11 cellular contexts compared by ENCODE assay signal in the genomic region with DNA sequence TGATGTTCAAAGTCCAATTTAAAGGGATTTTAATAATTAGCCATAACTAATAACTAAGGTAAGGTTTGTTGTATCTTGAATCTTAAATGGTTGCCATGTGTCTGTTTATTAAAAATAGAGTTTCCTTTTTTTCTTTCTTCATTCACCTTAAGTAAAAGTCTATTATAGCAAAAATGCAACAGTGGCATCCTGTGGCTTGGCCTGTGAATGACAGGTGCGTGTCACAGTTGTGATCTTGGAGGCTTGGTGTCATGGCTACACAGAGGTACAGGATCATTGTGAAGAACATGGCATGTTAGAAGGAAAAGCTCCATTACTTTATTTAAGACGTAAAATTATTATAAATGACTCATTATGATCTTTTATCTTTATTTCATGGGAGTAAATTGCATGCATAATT.
DNase-seq lines count a peak whose midpoint lies in the region; ATAC-seq and TF ChIP-seq lines count a peak whose summit lies in the region.
"Had no signal": no experiment of that assay in that cellular context is flagged by ENCODE, and none has a peak within 500 bp of the region (broad histone marks: within the 10 kb centered on the region; RNA-seq: fewer than 3 reads in every experiment).

No MANE protein-coding gene starts in this region.

- H3K79me2 ChIP-seq in SK-N-SH (ENCODE audit: insufficient read depth) = no peaks in the 10 kb centered on the region

- no peak overlapping the region for H3K4me3 Mint-ChIP-seq in memory B cell
- H3K4me3 Mint-ChIP-seq: activated T-helper 1 cell treated with anti-CD3 and anti-CD28 coated beads, Interleukin-12 subunit alpha, Interleukin-12 subunit beta, Interleukin-2, Interleukin-4 antibody, amounts not matched to agents 30 ng/mL and 10 ng/mL and 1 ng/mL, durations not matched to agents 14 hours and 24 hours and 36 hours had no signal

- CTCF ChIA-PET in SK-N-SH (lab: Yijun Ruan, JAX) = no interaction called here

- no peak for TF ChIP-seq EP300 in SK-N-SH (IDR thresholded peaks at IDR 0.05; ENCODE audit: borderline replicate concordance in 1 of 2, low read depth in 1 of 2, low read length in 1 of 2)

- ATAC-seq in SK-N-SH treated with all-trans-retinoic acid at 6 μM for 48 hours (no peak), GM21619 (IDR thresholded peaks at IDR 0.05; ENCODE audit: unreplicated experiment) (peak; percentile 39), memory B cell (ENCODE audit: low read depth) (peak; percentile 64), GM21515 (IDR thresholded peaks at IDR 0.05; ENCODE audit: unreplicated experiment) (no peak)

- POLR2A ChIA-PET in SK-N-SH (lab: Yijun Ruan, JAX) = no interaction called here

- peak; percentile 36 for TF ChIP-seq RAD21 in SK-N-SH (IDR thresholded peaks at IDR 0.05; ENCODE audit: low read length)

- no peak overlapping the region for H3K4me3 ChIP-seq in SK-N-SH (ENCODE audit: low read depth in 2 of 2, low read length in 1 of 2)
- H3K4me3 ChIP-seq: HAP-1 had no signal

- H3K27me3 Mint-ChIP-seq in memory B cell = peaks cover 10% of the 10 kb centered on the region

- TF ChIP-seq CTCF in SK-N-SH (IDR thresholded peaks at IDR 0.05) = no peak

- H4K20me1 ChIP-seq in SK-N-SH (ENCODE audit: insufficient read depth) = no peaks in the 10 kb centered on the region

- H3K27ac Mint-ChIP-seq in memory B cell = no peak overlapping the region
- H3K27ac Mint-ChIP-seq: activated T-helper 1 cell treated with anti-CD3 and anti-CD28 coated beads, Interleukin-12 subunit alpha, Interleukin-12 subunit beta, Interleukin-2, Interleukin-4 antibody, amounts not matched to agents 30 ng/mL and 10 ng/mL and 1 ng/mL, durations not matched to agents 14 hours and 24 hours and 36 hours had no signal

- H3K36me3 ChIP-seq in SK-N-SH (replicated peaks in 1 of 2; ENCODE audit: control insufficient read depth in 1 of 2, insufficient read depth in 2 of 2, low read length in 1 of 2) = no peaks in the 10 kb centered on the region
- H3K36me3 ChIP-seq: HAP-1 had no signal

- peaks cover 13% of the 10 kb centered on the region for H3K4me1 Mint-ChIP-seq in memory B cell

- peaks cover 2% of the 10 kb centered on the region for H3K9me3 Mint-ChIP-seq in memory B cell
- H3K9me3 Mint-ChIP-seq: activated T-helper 1 cell treated with anti-CD3 and anti-CD28 coated beads, Interleukin-12 subunit alpha, Interleukin-12 subunit beta, Interleukin-2, Interleukin-4 antibody, amounts not matched to agents 30 ng/mL and 10 ng/mL and 1 ng/mL, durations not matched to agents 14 hours and 24 hours and 36 hours had no signal

- no peaks in the 10 kb centered on the region for H3K4me1 ChIP-seq in SK-N-SH (ENCODE audit: control insufficient read depth in 1 of 2, insufficient read depth in 2 of 2, low read depth in 1 of 2, low read length in 1 of 2)

- H3K27ac ChIP-seq in SK-N-SH (ENCODE audit: low read depth in 2 of 2, low read length in 1 of 2) = no peak overlapping the region
- H3K27ac ChIP-seq: epithelial cell of prostate had no signal

- no peaks in the 10 kb centered on the region for H3K9me3 ChIP-seq in SK-N-SH
- H3K9me3 ChIP-seq: HAP-1 had no signal

- no peaks in the 10 kb centered on the region; the same call in 1 of the 2 replicates for H3K27me3 ChIP-seq in SK-N-SH (ENCODE audit: insufficient read depth)

- no peak overlapping the region for H3K9ac ChIP-seq in SK-N-SH

- H3F3A ChIP-seq in SK-N-SH (replicated peaks; ENCODE audit: insufficient read depth) = no peaks in the 10 kb centered on the region

- H3K9me2 ChIP-seq in SK-N-SH = no peaks in the 10 kb centered on the region

- H3K4me2 ChIP-seq in SK-N-SH = no peak overlapping the region

- WGBS in SK-N-SH (ENCODE audit: low lambda C conversion rate) = 46% methylated on average over 2 of the region's 2 CpGs

- H3K36me3 Mint-ChIP-seq in memory B cell = no peaks in the 10 kb centered on the region

- DNase-seq in SK-N-SH (no peak), NCI-H146 treated with DMSO at 0.1 percent for 48 hours (lab: John Stamatoyannopoulos, UW; ENCODE audit: unreplicated experiment) (peak; percentile 31), memory B cell (ENCODE audit: low spot score in 2 of 2) (no peak), occipital lobe (lab: John Stamatoyannopoulos, UW) (no peak)
- DNase-seq in stimulated activated CD4-positive, alpha-beta T cell treated with anti-CD3 and anti-CD28 coated beads, Interleukin-4, amount 100 ng/mL, for 4 hours = no peak

- no peak overlapping the region for H2AFZ ChIP-seq in SK-N-SH (ENCODE audit: low read depth)

TF ChIP-seq in SK-N-SH, 30 proteins besides CTCF, POLR2A, EP300 and RAD21:
- no peak for TF ChIP-seq TEAD4 (IDR thresholded peaks at IDR 0.05; ENCODE audit: borderline replicate concordance, insufficient read depth)

TF ChIP-seq in SK-N-SH treated with all-trans-retinoic acid at 6 μM for 48 hours, 23 proteins besides CTCF, POLR2A, EP300 and RAD21 (continues in another document):
- TF ChIP-seq RARB (CRISPR knock-in tag; IDR thresholded peaks at IDR 0.05) (no peak), ZNF70 (CRISPR knock-in tag; IDR thresholded peaks at IDR 0.05) (no peak), GLIS3 (CRISPR knock-in tag; IDR thresholded peaks at IDR 0.05) (no peak), ZNF8 (CRISPR knock-in tag; IDR thresholded peaks at IDR 0.05) (no peak), ISL1 (CRISPR knock-in tag; IDR thresholded peaks at IDR 0.05) (no peak), TOX (CRISPR knock-in tag; IDR thresholded peaks at IDR 0.05; ENCODE audit: borderline replicate concordance) (no peak), BACH2 (CRISPR knock-in tag; IDR thresholded peaks at IDR 0.05; ENCODE audit: borderline replicate concordance) (no peak), ZNF565 (CRISPR knock-in tag; conservative IDR thresholded peaks at IDR 0.05; ENCODE audit: low read depth) (no peak), PPARA (CRISPR knock-in tag; IDR thresholded peaks at IDR 0.05; ENCODE audit: borderline replicate concordance) (no peak), ESRRG (CRISPR knock-in tag; IDR thresholded peaks at IDR 0.05) (no peak), ZFP30 (CRISPR knock-in tag; IDR thresholded peaks at IDR 0.05) (no peak), ARNTL (CRISPR knock-in tag; IDR thresholded peaks at IDR 0.05; ENCODE audit: borderline replicate concordance, low read depth) (no peak), SNAI2 (CRISPR knock-in tag; IDR thresholded peaks at IDR 0.05) (no peak), CSRNP3 (CRISPR knock-in tag; IDR thresholded peaks at IDR 0.05) (no peak)
- TF ChIP-seq, protein P1, sequence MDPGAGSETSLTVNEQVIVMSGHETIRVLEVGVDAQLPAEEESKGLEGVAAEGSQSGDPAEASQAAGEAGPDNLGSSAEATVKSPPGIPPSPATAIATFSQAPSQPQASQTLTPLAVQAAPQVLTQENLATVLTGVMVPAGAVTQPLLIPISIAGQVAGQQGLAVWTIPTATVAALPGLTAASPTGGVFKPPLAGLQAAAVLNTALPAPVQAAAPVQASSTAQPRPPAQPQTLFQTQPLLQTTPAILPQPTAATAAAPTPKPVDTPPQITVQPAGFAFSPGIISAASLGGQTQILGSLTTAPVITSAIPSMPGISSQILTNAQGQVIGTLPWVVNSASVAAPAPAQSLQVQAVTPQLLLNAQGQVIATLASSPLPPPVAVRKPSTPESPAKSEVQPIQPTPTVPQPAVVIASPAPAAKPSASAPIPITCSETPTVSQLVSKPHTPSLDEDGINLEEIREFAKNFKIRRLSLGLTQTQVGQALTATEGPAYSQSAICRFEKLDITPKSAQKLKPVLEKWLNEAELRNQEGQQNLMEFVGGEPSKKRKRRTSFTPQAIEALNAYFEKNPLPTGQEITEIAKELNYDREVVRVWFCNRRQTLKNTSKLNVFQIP (CRISPR knock-in tag; IDR thresholded peaks at IDR 0.05; ENCODE audit: borderline replicate concordance, low read depth) = no peak
- TF ChIP-seq, protein P2, sequence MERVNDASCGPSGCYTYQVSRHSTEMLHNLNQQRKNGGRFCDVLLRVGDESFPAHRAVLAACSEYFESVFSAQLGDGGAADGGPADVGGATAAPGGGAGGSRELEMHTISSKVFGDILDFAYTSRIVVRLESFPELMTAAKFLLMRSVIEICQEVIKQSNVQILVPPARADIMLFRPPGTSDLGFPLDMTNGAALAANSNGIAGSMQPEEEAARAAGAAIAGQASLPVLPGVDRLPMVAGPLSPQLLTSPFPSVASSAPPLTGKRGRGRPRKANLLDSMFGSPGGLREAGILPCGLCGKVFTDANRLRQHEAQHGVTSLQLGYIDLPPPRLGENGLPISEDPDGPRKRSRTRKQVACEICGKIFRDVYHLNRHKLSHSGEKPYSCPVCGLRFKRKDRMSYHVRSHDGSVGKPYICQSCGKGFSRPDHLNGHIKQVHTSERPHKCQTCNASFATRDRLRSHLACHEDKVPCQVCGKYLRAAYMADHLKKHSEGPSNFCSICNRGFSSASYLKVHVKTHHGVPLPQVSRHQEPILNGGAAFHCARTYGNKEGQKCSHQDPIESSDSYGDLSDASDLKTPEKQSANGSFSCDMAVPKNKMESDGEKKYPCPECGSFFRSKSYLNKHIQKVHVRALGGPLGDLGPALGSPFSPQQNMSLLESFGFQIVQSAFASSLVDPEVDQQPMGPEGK (CRISPR knock-in tag; IDR thresholded peaks at IDR 0.05; ENCODE audit: borderline replicate concordance) = no peak
- TF ChIP-seq, protein P3, sequence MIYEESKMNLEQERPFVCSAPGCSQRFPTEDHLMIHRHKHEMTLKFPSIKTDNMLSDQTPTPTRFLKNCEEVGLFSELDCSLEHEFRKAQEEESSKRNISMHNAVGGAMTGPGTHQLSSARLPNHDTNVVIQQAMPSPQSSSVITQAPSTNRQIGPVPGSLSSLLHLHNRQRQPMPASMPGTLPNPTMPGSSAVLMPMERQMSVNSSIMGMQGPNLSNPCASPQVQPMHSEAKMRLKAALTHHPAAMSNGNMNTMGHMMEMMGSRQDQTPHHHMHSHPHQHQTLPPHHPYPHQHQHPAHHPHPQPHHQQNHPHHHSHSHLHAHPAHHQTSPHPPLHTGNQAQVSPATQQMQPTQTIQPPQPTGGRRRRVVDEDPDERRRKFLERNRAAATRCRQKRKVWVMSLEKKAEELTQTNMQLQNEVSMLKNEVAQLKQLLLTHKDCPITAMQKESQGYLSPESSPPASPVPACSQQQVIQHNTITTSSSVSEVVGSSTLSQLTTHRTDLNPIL (CRISPR knock-in tag; IDR thresholded peaks at IDR 0.05; ENCODE audit: low read depth) = no peak

Comparison
In these comparisons a context has a peak if more than half of its experiments do, and no peak if none do; other contexts are left out.
1. ATAC-seq: peak in GM21619 (single experiment) and memory B cell (single experiment); none in SK-N-SH treated with all-trans-retinoic acid at 6 μM for 48 hours (single experiment) and GM21515 (single experiment).